ENCODE assay signal across 15 cellular contexts in genomic region chr11:46250071-46251052, GRCh38. TPM values are rescaled to one million over a fixed set of nuclear protein-coding genes. Genes with fewer than 3 reads are reported as not detected.
DNase-seq lines count a peak whose midpoint lies in the region; ATAC-seq and TF ChIP-seq lines count a peak whose summit lies in the region.
"Had no signal": no experiment of that assay in that cellular context is flagged by ENCODE, and none has a peak within 500 bp of the region (broad histone marks: within the 10 kb centered on the region; RNA-seq: fewer than 3 reads in every experiment).

No MANE protein-coding gene starts in this region.

- peak overlapping the region; percentile 96; the same call in 1 of the 2 replicates for H3K18ac ChIP-seq in IMR-90 (ENCODE audit: low read depth, low read length)

- H3K4me3 ChIP-seq in AG04450 (ENCODE audit: low read depth, low read length) (no peak overlapping the region), IMR-90 (ENCODE audit: insufficient read depth, low read depth, low read length) (no peak overlapping the region), brain microvascular endothelial cell (ENCODE audit: low read depth, low read length) (no peak overlapping the region), mucosa of descending colon (no peak overlapping the region)
- H3K4me3 ChIP-seq: lung, tibial artery had no signal

- WGBS in IMR-90 (ENCODE audit: extremely low coverage in 2 of 2, insufficient read length in 1 of 2), 2 experiments, result no CpG with 5 or more reads among the region's 5 CpGs

- peak overlapping the region; percentile 69 for H2AFZ ChIP-seq in IMR-90 (replicated peaks; ENCODE audit: low read length, poor library complexity)

- H3K14ac ChIP-seq in IMR-90 (replicated peaks; ENCODE audit: low read depth, low read length), result peak overlapping the region; percentile 85

- TF ChIP-seq CTCF in AG04450 (IDR thresholded peaks at IDR 0.05; ENCODE audit: low read depth, low read length) (no peak), IMR-90 (conservative IDR thresholded peaks at IDR 0.05; ENCODE audit: low read depth, low read length) (no peak), brain microvascular endothelial cell (IDR thresholded peaks at IDR 0.05; ENCODE audit: low read depth, low read length, missing control alignments) (no peak), mucosa of descending colon (IDR thresholded peaks at IDR 0.05) (no peak)

- no peak for TF ChIP-seq POLR2A in IMR-90 (IDR thresholded peaks at IDR 0.05; ENCODE audit: low read depth, low read length)

- peak overlapping the region; percentile 44; the same call in 1 of the 2 replicates for H4K5ac ChIP-seq in IMR-90 (ENCODE audit: low read depth, low read length)

- H4K20me1 ChIP-seq in IMR-90 (ENCODE audit: insufficient read depth, low read length), result no peaks in the 10 kb centered on the region

- peaks cover 27% of the 10 kb centered on the region for H3K9me1 ChIP-seq in IMR-90 (ENCODE audit: insufficient read depth, low read length)

- peak overlapping the region; percentile 99 for H2AK5ac ChIP-seq in IMR-90 (ENCODE audit: low read depth, low read length)

- H3K36me3 ChIP-seq in IMR-90 (ENCODE audit: control insufficient read depth, insufficient read depth, low read length), result no peaks in the 10 kb centered on the region
- H3K36me3 ChIP-seq in brain microvascular endothelial cell (replicated peaks), result no peaks in the 10 kb centered on the region
- no peaks in the 10 kb centered on the region for H3K36me3 ChIP-seq in mucosa of descending colon (ENCODE audit: low read depth)
- H3K36me3 ChIP-seq: tibial artery had no signal

- H3K9me3 ChIP-seq in AG04450 (ENCODE audit: control insufficient read depth, insufficient read depth, low read length) (no peaks in the 10 kb centered on the region; the same call in 1 of the 2 replicates), IMR-90 (ENCODE audit: control insufficient read depth, insufficient read depth, low read length) (no peaks in the 10 kb centered on the region), mucosa of descending colon (no peaks in the 10 kb centered on the region)
- H3K9me3 ChIP-seq: tibial artery had no signal

- peak overlapping the region; percentile 100 for H4K91ac ChIP-seq in IMR-90 (ENCODE audit: insufficient read depth, low read depth, low read length)

- peak overlapping the region; percentile 89 for H2AK9ac ChIP-seq in IMR-90 (replicated peaks; ENCODE audit: low read depth, low read length, poor library complexity)

- peak overlapping the region; percentile 94 to 100 for H4K8ac ChIP-seq in IMR-90 (ENCODE audit: low read depth in 2 of 2, low read length in 2 of 2)

- in situ Hi-C loops in IMR-90 (cut with MboI; ENCODE audit: low sequenced_read_pairs), result no loop called here
- in situ Hi-C loops in brain microvascular endothelial cell (cut with HindIII; ENCODE audit: low pct_ligation_motif_present, low sequenced_read_pairs), result no loop called here

- peak overlapping the region; percentile 100 for H3K23ac ChIP-seq in IMR-90 (ENCODE audit: low read depth, low read length)

- peaks cover 0 to 34% of the 10 kb centered on the region in 2 experiments; a peak in 2 of 4 replicates for H3K79me1 ChIP-seq in IMR-90 (ENCODE audit: low read depth in 1 of 2, low read length in 2 of 2)

- peak overlapping the region; percentile 100 for H2BK120ac ChIP-seq in IMR-90 (ENCODE audit: low read depth, low read length)

- peak; percentile 36 for ATAC-seq in IMR-90 (ENCODE audit: low read depth)
- peak; percentile 65 for ATAC-seq in mucosa of descending colon
- ATAC-seq in HG03571 (IDR thresholded peaks at IDR 0.05; ENCODE audit: unreplicated experiment), result no peak
- ATAC-seq: activated T-cell treated with anti-CD3 and anti-CD28 coated beads, Interleukin-2, amount 50 U/mL, for 4 hours had no signal

- BruUV-seq in IMR-90 (replicated peaks; lab: Mats Ljungman, UMichigan), result no TSS peak

- H3K4me1 ChIP-seq in IMR-90 (ENCODE audit: control insufficient read depth, insufficient read depth, low read length) (peaks cover 17% of the 10 kb centered on the region), mucosa of descending colon (ENCODE audit: low read depth) (peaks cover 41% of the 10 kb centered on the region)

- H3K4ac ChIP-seq in IMR-90 (ENCODE audit: low read depth, low read length), result peak overlapping the region; percentile 100

- dilution Hi-C loops in IMR-90 (cut with HindIII; ENCODE audit: low sequenced_read_pairs, unreplicated experiment), result no loop called here

- no peak for DNase-seq in AG04450 (ENCODE audit: low read depth, low spot score)
- DNase-seq in IMR-90, result peak; percentile 70
- no peak for DNase-seq in brain microvascular endothelial cell
- DNase-seq in mucosa of descending colon, result no peak
- DNase-seq in NCI-H1436 treated with DMSO at 0.1 percent for 48 hours (lab: John Stamatoyannopoulos, UW), result no peak
- DNase-seq in anterior cingulate cortex (lab: John Stamatoyannopoulos, UW), result no peak
- no peak for DNase-seq in T1000 (lab: John Stamatoyannopoulos, UW)
- DNase-seq: ACHN; activated CD4-positive, alpha-beta memory T cell treated with anti-CD3 and anti-CD28 coated beads for 36 hours; activated naive CD8-positive, alpha-beta T cell treated with anti-CD3 and anti-CD28 coated beads, Interleukin-2, amount 10 ng/mL, durations not matched to agents 7 days and 5 days; activated T-cell treated with anti-CD3 and anti-CD28 coated beads, Interleukin-2, amount 50 U/mL, for 4 hours; KG1; tibial artery had no signal

- POLR2A ChIA-PET in AG04450 (lab: Yijun Ruan, JAX) (interaction anchor here (1.2 to 1.5 kb wide), 2 partner anchors 45 to 130 kb away, joined by 4 to 5 read pairs; no protein-coding TSS in a partner anchor), IMR-90 (lab: Charles Lee; ENCODE audit: unreplicated experiment) (no interaction called here)

- intact Hi-C loops in IMR-90 (cut with micrococcal nuclease), result no loop called here
- intact Hi-C loops in mucosa of descending colon (cut with DNase I, micrococcal nuclease), result no loop called here

- H3K56ac ChIP-seq in IMR-90 (ENCODE audit: extremely low read depth, insufficient read depth, low read length), result peak overlapping the region; percentile 92

- no peak for TF ChIP-seq RAD21 in IMR-90 (IDR thresholded peaks at IDR 0.05; ENCODE audit: low read length)

- H2BK15ac ChIP-seq in IMR-90 (ENCODE audit: low read depth, low read length), result peak overlapping the region; percentile 99; the same call in 2 of the 3 replicates

- CTCF ChIA-PET in AG04450 (lab: Charles Lee) (interaction anchor here (0.9 to 4.8 kb wide), 6 partner anchors 11 to 244 kb away, joined by 3 to 28 read pairs (median 4); partner anchors contain the start of gene CREB3L1), IMR-90 (lab: Yijun Ruan, JAX) (interaction anchor here (0.7 to 1.4 kb wide), 7 partner anchors 11 to 73 kb away, joined by 3 to 4 read pairs (median 4); partner anchors contain the start of gene CREB3L1)

- H2BK5ac ChIP-seq in IMR-90 (ENCODE audit: low read depth, low read length, poor library complexity, severe bottlenecking), result peak overlapping the region; percentile 98

- H2BK20ac ChIP-seq in IMR-90 (ENCODE audit: low read depth, low read length), result peak overlapping the region; percentile 100

- no peak overlapping the region for H3K4me2 ChIP-seq in IMR-90 (ENCODE audit: low read depth, low read length)

- H3K27me3 ChIP-seq in AG04450 (ENCODE audit: control insufficient read depth, insufficient read depth, low read length), result no peaks in the 10 kb centered on the region
- no peaks in the 10 kb centered on the region for H3K27me3 ChIP-seq in IMR-90 (ENCODE audit: control insufficient read depth, insufficient read depth, low read length)
- H3K27me3 ChIP-seq in brain microvascular endothelial cell (replicated peaks), result no peaks in the 10 kb centered on the region
- H3K27me3 ChIP-seq: tibial artery had no signal

- no peak overlapping the region for H3K9ac ChIP-seq in IMR-90 (ENCODE audit: low read depth, low read length)

- H3K27ac ChIP-seq in AG04450 (ENCODE audit: low read depth, low read length) (peak overlapping the region; percentile 99), IMR-90 (ENCODE audit: insufficient read depth, low read length) (peak overlapping the region; percentile 94), brain microvascular endothelial cell (peak overlapping the region; percentile 98)
- H3K27ac ChIP-seq: tibial artery had no signal

TF ChIP-seq in IMR-90, 13 proteins besides CTCF, POLR2A, EP300 and RAD21:
- TF ChIP-seq MXI1 (IDR thresholded peaks at IDR 0.05; ENCODE audit: borderline replicate concordance, low read depth, low read length), result no peak
- TF ChIP-seq MAFK (IDR thresholded peaks at IDR 0.05; ENCODE audit: low read depth, low read length), result no peak
- TF ChIP-seq FOS (IDR thresholded peaks at IDR 0.05; ENCODE audit: low read depth, low read length), result no peak
- no peak for TF ChIP-seq CHD1 (IDR thresholded peaks at IDR 0.05; ENCODE audit: low read depth, low read length)
- TF ChIP-seq CEBPB (IDR thresholded peaks at IDR 0.05; ENCODE audit: low read depth, low read length), result no peak
- no peak for TF ChIP-seq RFX5 (IDR thresholded peaks at IDR 0.05; ENCODE audit: low read depth, low read length)
- TF ChIP-seq SMC3 (IDR thresholded peaks at IDR 0.05; ENCODE audit: low read depth, low read length), result no peak
- TF ChIP-seq BHLHE40 (IDR thresholded peaks at IDR 0.05; ENCODE audit: low read depth, low read length), result no peak

RNA-seq across cellular contexts. Expression of gene CREB3L1, which starts 27.1 kb away (rescaled TPM):
- polyA plus RNA-seq in AG04450 (2011; rRNA removed) (24.2 and 33.2 TPM in 2 replicates), IMR-90 (2012; rRNA removed) (76.9 and 82.3 TPM in 2 replicates)
- 57.6 and 90.1 TPM in 2 replicates for polyA minus RNA-seq in AG04450 (2011; rRNA and poly(A)+ RNA removed)
- total RNA-seq in IMR-90 (2012; rRNA removed) (8.1 and 10.0 TPM in 2 replicates), mucosa of descending colon (100 to 1,000 TPM in 2 of 3 donors, 10 to 100 TPM in 1; 52.7 to 140 (median 108) TPM)
- 85.0 and 112 TPM in 2 replicates for polyA plus RNA-seq in IMR-90 (2012; cell fraction: cytosol; rRNA removed)
- polyA plus RNA-seq in IMR-90 (2012; cell fraction: nucleus; rRNA removed; ENCODE audit: low replicate concordance), result 50.1 and 52.2 TPM in 2 replicates
- total RNA-seq: activated CD4-positive, alpha-beta memory T cell treated with anti-CD3 and anti-CD28 coated beads for 36 hours; activated naive CD8-positive, alpha-beta T cell treated with anti-CD3 and anti-CD28 coated beads, Interleukin-2, amount 10 ng/mL, durations not matched to agents 7 days and 5 days had no signal
